10 cellular contexts compared by ENCODE assay signal in genomic region chr4:38858097-38858420, GRCh38. TPM values are rescaled to one million over a fixed set of nuclear protein-coding genes. Genes with fewer than 3 reads are reported as not detected.
A peak's percentile ranks its signal among the peaks of the same experiment; 100 is the strongest.
DNase-seq lines count a peak whose midpoint lies in the region; ATAC-seq and TF ChIP-seq lines count a peak whose summit lies in the region.
"Had no signal": no experiment of that assay in that cellular context is flagged by ENCODE, and none has a peak within 500 bp of the region (broad histone marks: within the 10 kb centered on the region; RNA-seq: fewer than 3 reads in every experiment).

No MANE protein-coding gene starts in this region.

- TF ChIP-seq POLR2A in Peyer's patch (IDR thresholded peaks at IDR 0.05): no peak

- no peak for TF ChIP-seq CTCF in DOHH2 (IDR thresholded peaks at IDR 0.05; ENCODE audit: low read depth, low read length, poor library complexity, severe bottlenecking)
- no peak for TF ChIP-seq CTCF in Peyer's patch (IDR thresholded peaks at IDR 0.05)
- TF ChIP-seq CTCF in GM10248 (IDR thresholded peaks at IDR 0.05; ENCODE audit: control extremely low read depth, extremely low read depth, low read depth, missing control alignments): no peak

- H4K20me1 ChIP-seq in DOHH2 (ENCODE audit: control insufficient read depth, insufficient read depth, low read depth, low read length): no peaks in the 10 kb centered on the region

- H3K27me3 ChIP-seq in DOHH2 (ENCODE audit: control insufficient read depth, low read length) (no peaks in the 10 kb centered on the region), Peyer's patch (no peaks in the 10 kb centered on the region), skeletal muscle tissue (ENCODE audit: control insufficient read depth in 3 of 3, insufficient read depth in 3 of 3, low read length in 3 of 3) (no peaks in the 10 kb centered on the region)

- POLR2A ChIA-PET in GM10248 (lab: Yijun Ruan, JAX): no interaction called here

- H3K27ac ChIP-seq in DOHH2 (ENCODE audit: low read depth, low read length) (peak overlapping the region; percentile 87), Peyer's patch (peak overlapping the region; percentile 55 to 78 (median 74)), epithelial cell of prostate (peak overlapping the region; percentile 89), skeletal muscle tissue (ENCODE audit: low read depth, low read length) (peak overlapping the region; percentile 22)

- peaks cover 19% of the 10 kb centered on the region for H3F3A ChIP-seq in DOHH2 (ENCODE audit: control insufficient read depth, insufficient read depth)

- no peaks in the 10 kb centered on the region for H3K36me3 ChIP-seq in DOHH2 (ENCODE audit: control insufficient read depth, low read length)
- no peaks in the 10 kb centered on the region for H3K36me3 ChIP-seq in Peyer's patch
- H3K36me3 ChIP-seq in skeletal muscle tissue (ENCODE audit: control insufficient read depth in 3 of 3, insufficient read depth in 3 of 3, low read length in 3 of 3): no peaks in the 10 kb centered on the region

- H3K9ac ChIP-seq in skeletal muscle tissue (ENCODE audit: low read depth in 1 of 3, low read length in 3 of 3): no peak overlapping the region

- H3K9me3 ChIP-seq in DOHH2 (ENCODE audit: control insufficient read depth, insufficient read depth, low read length): no peaks in the 10 kb centered on the region
- H3K9me3 ChIP-seq in Peyer's patch: no peaks in the 10 kb centered on the region
- H3K9me3 ChIP-seq in skeletal muscle tissue (ENCODE audit: control insufficient read depth in 3 of 3, low read length in 3 of 3): no peaks in the 10 kb centered on the region

- H3K9me2 ChIP-seq in DOHH2 (replicated peaks; ENCODE audit: control insufficient read depth, low read length): no peaks in the 10 kb centered on the region

- DNase-seq in Peyer's patch (no peak), epithelial cell of prostate (ENCODE audit: low read depth, low spot score) (no peak), NCI-H2081 (lab: John Stamatoyannopoulos, UW) (no peak), GM10248 (ENCODE audit: extremely low spot score) (no peak), kidney glomerular epithelial cell (lab: John Stamatoyannopoulos, UW) (no peak)
- DNase-seq: NCI-H524 treated with DMSO at 0.1 percent for 48 hours had no signal

- CTCF ChIA-PET in GM10248 (lab: Yijun Ruan, JAX): interaction anchor here (1.5 to 5.3 kb wide), 4 partner anchors 19 to 98 kb away, joined by 5 to 101 read pairs (median 72); partner anchors contain the start of genes TLR1 and TLR10

- ATAC-seq in HG03039 (IDR thresholded peaks at IDR 0.05; ENCODE audit: unreplicated experiment): no peak
- ATAC-seq: WTC11 had no signal

- H3K4me2 ChIP-seq in DOHH2 (ENCODE audit: low read length): peak overlapping the region; percentile 80

- peak overlapping the region; percentile 75 for H3K4me3 ChIP-seq in DOHH2 (ENCODE audit: low read length)
- H3K4me3 ChIP-seq in Peyer's patch: no peak overlapping the region
- H3K4me3 ChIP-seq in skeletal muscle tissue (ENCODE audit: low read length in 3 of 3): no peak overlapping the region

- H3K79me2 ChIP-seq in DOHH2 (ENCODE audit: control insufficient read depth, low read length): peaks cover 33% of the 10 kb centered on the region

- H3K4me1 ChIP-seq in DOHH2 (ENCODE audit: control insufficient read depth, low read length) (peaks cover 57% of the 10 kb centered on the region), Peyer's patch (peaks cover 0 to 4% (median 1%) of the 10 kb centered on the region in 4 donors), skeletal muscle tissue (ENCODE audit: control insufficient read depth in 3 of 3, insufficient read depth in 3 of 3, low read length in 3 of 3) (peaks cover 0 to 2% (median 0%) of the 10 kb centered on the region in 3 donors)

RNA-seq across cellular contexts. Expression of gene TLR6, which starts 1.4 kb away (rescaled TPM):
- total RNA-seq in Peyer's patch (10 to 100 TPM in 1 of 4 donors, 1 to 10 TPM in 3; 1.5 to 14.9 (median 2.3) TPM), skeletal muscle tissue (1.0 TPM)

RNA-seq across cellular contexts. Expression of gene FAM114A1, which starts 9.5 kb away (rescaled TPM):
- total RNA-seq in Peyer's patch (100 to 1,000 TPM in 1 of 4 donors, 10 to 100 TPM in 3; 52.2 to 106 (median 69.0) TPM), skeletal muscle tissue (57.4 TPM)

RNA-seq across cellular contexts. Expression of gene TLR1, which starts 53.5 kb away (rescaled TPM):
- total RNA-seq in Peyer's patch: 10 to 100 TPM in 2 of 4 donors, 1 to 10 TPM in 2; 2.3 to 33.8 (median 8.5) TPM
- total RNA-seq in skeletal muscle tissue: 6.3 TPM

Comparison
In these comparisons a context has a peak if more than half of its experiments do, and no peak if none do; other contexts are left out.
1. H3K27ac ChIP-seq: peak in every context shown above with its lines; median percentile 89 in epithelial cell of prostate; 87 in DOHH2; 74 in Peyer's patch; 22 in skeletal muscle tissue.